1 cellular context compared by ENCODE assay signal in the genomic region with DNA sequence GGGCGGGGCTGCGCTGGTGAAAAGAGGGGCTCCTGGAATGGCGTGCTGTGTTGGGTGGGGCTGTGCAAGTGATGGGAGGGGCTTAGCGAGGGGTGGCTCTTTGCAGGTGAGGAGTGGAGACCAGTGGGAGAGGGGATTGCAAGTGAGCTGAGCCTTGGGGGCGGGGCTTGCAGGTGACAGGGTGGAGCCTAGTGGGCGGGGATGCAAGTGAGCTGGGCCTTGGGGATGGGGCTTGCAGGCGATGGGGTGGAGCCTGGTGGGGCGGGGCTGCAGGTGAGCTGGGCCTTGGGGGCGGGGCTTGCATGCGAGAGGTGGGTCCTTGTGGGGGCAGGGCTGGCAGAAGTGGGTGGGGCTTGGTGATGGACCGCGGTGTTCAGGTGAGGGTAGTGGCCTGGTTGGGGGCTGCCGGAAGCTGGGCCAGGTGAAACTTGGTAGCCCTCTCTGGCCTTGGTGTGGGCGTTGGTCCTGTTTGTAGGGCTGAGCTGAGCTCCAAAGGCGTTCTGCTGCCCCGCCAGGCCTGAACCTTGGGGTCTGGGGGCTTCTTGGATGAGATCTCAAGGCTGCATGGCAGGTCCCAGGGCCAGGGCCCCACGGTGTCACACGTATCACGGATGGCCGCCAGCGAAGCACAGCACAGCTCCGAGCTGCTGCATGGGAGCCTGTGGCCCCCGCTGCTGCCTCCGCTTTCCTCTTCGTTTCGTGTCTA.
TF ChIP-seq lines count a peak whose summit lies in the region.

No MANE protein-coding gene starts in this region.

TF ChIP-seq in HepG2, 621 proteins besides CTCF, POLR2A, EP300 and RAD21 (continued from another document):
- TF ChIP-seq ZNF558 (CRISPR knock-in tag; IDR thresholded peaks at IDR 0.05; ENCODE audit: borderline replicate concordance) = 0 out of 2 replicates have a peak, but pooled peaks have one; percentile 44
- no peak for TF ChIP-seq ZNF263 (CRISPR knock-in tag; IDR thresholded peaks at IDR 0.05)
- no peak for TF ChIP-seq FUBP1 (CRISPR knock-in tag; IDR thresholded peaks at IDR 0.05; ENCODE audit: borderline replicate concordance)
- no peak for TF ChIP-seq ZNF468 (CRISPR knock-in tag; IDR thresholded peaks at IDR 0.05)
- no peak for TF ChIP-seq KMT2A (CRISPR knock-in tag; IDR thresholded peaks at IDR 0.05)
- no peak for TF ChIP-seq ZNF280B (CRISPR knock-in tag; IDR thresholded peaks at IDR 0.05; ENCODE audit: borderline replicate concordance)
- TF ChIP-seq HNRNPK (IDR thresholded peaks at IDR 0.05; ENCODE audit: low read depth, low read length, poor library complexity, severe bottlenecking) = no peak
- peak; percentile 10; the same call in 1 of the 2 replicates for TF ChIP-seq ZNF768 (CRISPR knock-in tag; IDR thresholded peaks at IDR 0.05)
- no peak for TF ChIP-seq HMGXB3 (CRISPR knock-in tag; IDR thresholded peaks at IDR 0.05; ENCODE audit: borderline replicate concordance)
- no peak for TF ChIP-seq ZNF777 (CRISPR knock-in tag; IDR thresholded peaks at IDR 0.05)
- TF ChIP-seq SOX5 (CRISPR knock-in tag; IDR thresholded peaks at IDR 0.05; ENCODE audit: borderline replicate concordance) = no peak
- TF ChIP-seq ZEB1 (IDR thresholded peaks at IDR 0.05; ENCODE audit: insufficient replicate concordance, low read depth) = peak; percentile 62
- TF ChIP-seq SNAPC4 (CRISPR knock-in tag; IDR thresholded peaks at IDR 0.05) = peak; percentile 98
